Comparison of ENCODE assay signal across 8 cellular contexts in the genomic region with DNA sequence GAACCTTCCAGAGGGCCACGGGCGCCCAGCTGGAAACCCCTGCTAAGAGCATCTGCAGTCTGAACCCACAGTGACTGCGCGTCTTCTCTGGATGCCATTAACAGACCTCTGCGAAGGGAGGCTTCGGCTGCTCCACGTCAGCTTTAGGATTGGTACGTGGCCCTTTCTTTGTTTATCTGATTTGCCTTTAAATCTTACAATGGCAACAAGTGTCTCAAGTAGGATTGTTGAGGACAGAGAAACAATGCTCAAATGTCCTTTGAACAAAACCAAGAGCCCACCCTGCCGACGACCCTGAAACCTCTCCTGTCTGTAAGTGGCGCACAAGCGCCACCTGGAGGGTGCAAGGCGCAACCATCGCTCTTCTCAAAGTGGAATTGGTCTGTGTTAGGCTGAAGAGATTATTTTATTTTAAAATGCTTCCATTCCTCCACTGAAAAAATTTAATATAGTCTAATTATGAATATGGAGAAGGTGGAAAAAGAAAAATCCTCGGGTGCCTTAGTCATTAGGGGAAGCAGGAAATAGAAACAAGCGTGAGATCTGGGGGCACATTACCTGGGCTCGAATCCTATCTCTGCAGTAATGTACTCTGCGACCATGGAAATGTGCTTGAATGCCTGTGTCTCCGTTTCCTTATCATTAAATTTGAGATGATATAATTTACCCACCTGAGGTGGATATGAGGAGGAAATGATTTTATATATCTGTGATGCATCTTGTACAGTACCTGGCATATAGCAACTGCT.
DNase-seq lines count a peak whose midpoint lies in the region; ATAC-seq and TF ChIP-seq lines count a peak whose summit lies in the region.

No MANE protein-coding gene starts in this region.

- WGBS in heart left ventricle, 4 donors: 17 to 24% (median 21%) methylated on average over 19 of the region's 19 CpGs

- H3K4me3 Mint-ChIP-seq in activated naive CD4-positive, alpha-beta T cell treated with anti-CD3 and anti-CD28 coated beads for 36 hours: peak overlapping the region; percentile 45

- H3K27ac Mint-ChIP-seq in activated naive CD4-positive, alpha-beta T cell treated with anti-CD3 and anti-CD28 coated beads for 36 hours: no peak overlapping the region

- intact Hi-C loops in activated naive CD4-positive, alpha-beta T cell treated with anti-CD3 and anti-CD28 coated beads for 36 hours (cut with micrococcal nuclease): loop anchor here (1.0 to 10.0 kb wide), 4 partner anchors 130 to 1365 kb away; a partner anchor contains a TSS
- intact Hi-C loops in heart left ventricle (cut with DNase I) (loop anchor here (2.0 to 10.0 kb wide), 12 partner anchors 128 to 845 kb away; a partner anchor contains a TSS), posterior cingulate gyrus (cut with DNase I) (loop anchor here (1.0 to 5.0 kb wide), 2 partner anchors 130 to 843 kb away; no protein-coding TSS in a partner anchor)

- CTCF ChIA-PET in HEK293 (lab: Yijun Ruan, JAX): interaction anchor here (0.6 to 2.2 kb wide), 17 partner anchors 11 to 1198 kb away, joined by 3 to 11 read pairs (median 4); no protein-coding TSS in a partner anchor
- CTCF ChIA-PET in activated naive CD4-positive, alpha-beta T cell treated with anti-CD3 and anti-CD28 coated beads for 36 hours (lab: Charles Lee): interaction anchor here (0.9 to 1.9 kb wide), 4 partner anchors 10 to 819 kb away, joined by 3 to 6 read pairs (median 4); no protein-coding TSS in a partner anchor

- H3K9me3 Mint-ChIP-seq in activated naive CD4-positive, alpha-beta T cell treated with anti-CD3 and anti-CD28 coated beads for 36 hours: no peaks in the 10 kb centered on the region

- ATAC-seq in heart left ventricle: peak in 3 of 4 donors; percentile 68 to 78 (median 74)
- ATAC-seq in GM21360 (IDR thresholded peaks at IDR 0.05; ENCODE audit: unreplicated experiment): no peak

- TF ChIP-seq CTCF in HEK293 (tag by site-specific recombination; IDR thresholded peaks at IDR 0.05) (peak; percentile 45; the same call in 1 of the 2 replicates), heart left ventricle (IDR thresholded peaks at IDR 0.05) (peak; percentile 80 to 97 (median 92))

- DNase-seq in ELF-1 (ENCODE audit: low read depth, low spot score) (peak; percentile 71), NCI-H510A treated with DMSO at 0.1 percent for 48 hours (lab: John Stamatoyannopoulos, UW) (peak; percentile 59), heart left ventricle (peak; percentile 33 to 65 (median 41)), posterior cingulate gyrus (peak; percentile 16 to 94 (median 53)), 8988T (no peak)
- DNase-seq in activated naive CD4-positive, alpha-beta T cell treated with anti-CD3 and anti-CD28 coated beads for 36 hours: peak; percentile 28

- POLR2A ChIA-PET in HEK293 (lab: Yijun Ruan, JAX): no interaction called here

- H3K9me3 ChIP-seq in HEK293 (ENCODE audit: control insufficient read depth, insufficient read depth, low read depth, low read length) (no peaks in the 10 kb centered on the region), heart left ventricle (no peaks in the 10 kb centered on the region)

- TF ChIP-seq POLR2A in heart left ventricle (IDR thresholded peaks at IDR 0.05): no peak

- peaks cover 6% of the 10 kb centered on the region for H3K4me1 Mint-ChIP-seq in activated naive CD4-positive, alpha-beta T cell treated with anti-CD3 and anti-CD28 coated beads for 36 hours (ENCODE audit: low read depth)

- peaks cover 9% of the 10 kb centered on the region for H3K27me3 Mint-ChIP-seq in activated naive CD4-positive, alpha-beta T cell treated with anti-CD3 and anti-CD28 coated beads for 36 hours (ENCODE audit: low read depth)

- H3K4me1 ChIP-seq in HEK293 (ENCODE audit: control insufficient read depth, insufficient read depth, low read length): no peaks in the 10 kb centered on the region
- H3K4me1 ChIP-seq in heart left ventricle: peaks cover 0 to 41% (median 7%) of the 10 kb centered on the region in 12 donors

- peaks cover 0 to 8% (median 0%) of the 10 kb centered on the region in 9 donors for H3K27me3 ChIP-seq in heart left ventricle

- no peaks in the 10 kb centered on the region for H3K36me3 Mint-ChIP-seq in activated naive CD4-positive, alpha-beta T cell treated with anti-CD3 and anti-CD28 coated beads for 36 hours (ENCODE audit: low read depth)

- H3K27ac ChIP-seq in HEK293 (ENCODE audit: extremely low read depth, low read depth, low read length): no peak overlapping the region
- H3K27ac ChIP-seq in heart left ventricle: peak overlapping the region; percentile 6 to 74 (median 48)

- H3K4me3 ChIP-seq in HEK293 (ENCODE audit: low read depth, low read length): no peak overlapping the region
- peak overlapping the region in 10 of 12 donors; percentile 2 to 52 (median 38) for H3K4me3 ChIP-seq in heart left ventricle

- no peaks in the 10 kb centered on the region for H3K36me3 ChIP-seq in HEK293 (ENCODE audit: control insufficient read depth in 2 of 2, insufficient read depth in 1 of 2, low read length in 2 of 2)
- H3K36me3 ChIP-seq in heart left ventricle: no peaks in the 10 kb centered on the region

TF ChIP-seq in HEK293, 187 proteins besides CTCF, POLR2A, EP300 and RAD21:
- TF ChIP-seq ZFP37 (tag by site-specific recombination; IDR thresholded peaks at IDR 0.05) (no peak), YY2 (tag by site-specific recombination; IDR thresholded peaks at IDR 0.05) (no peak), ZNF585B (tag by site-specific recombination; IDR thresholded peaks at IDR 0.05) (no peak), ZSCAN30 (tag by site-specific recombination; IDR thresholded peaks at IDR 0.05) (no peak), ZNF514 (tag by site-specific recombination; IDR thresholded peaks at IDR 0.05) (no peak), ZNF596 (tag by site-specific recombination; IDR thresholded peaks at IDR 0.05) (no peak), ZNF701 (tag by site-specific recombination; IDR thresholded peaks at IDR 0.05) (no peak), ZNF423 (tag by site-specific recombination; IDR thresholded peaks at IDR 0.05) (no peak), ZNF654 (tag by site-specific recombination; IDR thresholded peaks at IDR 0.05; ENCODE audit: low read depth) (peak; percentile 86), ZNF501 (tag by site-specific recombination; IDR thresholded peaks at IDR 0.05) (no peak), ZNF2 (tag by site-specific recombination; IDR thresholded peaks at IDR 0.05) (peak; percentile 69; the same call in 1 of the 2 replicates)
- TF ChIP-seq, protein P1, sequence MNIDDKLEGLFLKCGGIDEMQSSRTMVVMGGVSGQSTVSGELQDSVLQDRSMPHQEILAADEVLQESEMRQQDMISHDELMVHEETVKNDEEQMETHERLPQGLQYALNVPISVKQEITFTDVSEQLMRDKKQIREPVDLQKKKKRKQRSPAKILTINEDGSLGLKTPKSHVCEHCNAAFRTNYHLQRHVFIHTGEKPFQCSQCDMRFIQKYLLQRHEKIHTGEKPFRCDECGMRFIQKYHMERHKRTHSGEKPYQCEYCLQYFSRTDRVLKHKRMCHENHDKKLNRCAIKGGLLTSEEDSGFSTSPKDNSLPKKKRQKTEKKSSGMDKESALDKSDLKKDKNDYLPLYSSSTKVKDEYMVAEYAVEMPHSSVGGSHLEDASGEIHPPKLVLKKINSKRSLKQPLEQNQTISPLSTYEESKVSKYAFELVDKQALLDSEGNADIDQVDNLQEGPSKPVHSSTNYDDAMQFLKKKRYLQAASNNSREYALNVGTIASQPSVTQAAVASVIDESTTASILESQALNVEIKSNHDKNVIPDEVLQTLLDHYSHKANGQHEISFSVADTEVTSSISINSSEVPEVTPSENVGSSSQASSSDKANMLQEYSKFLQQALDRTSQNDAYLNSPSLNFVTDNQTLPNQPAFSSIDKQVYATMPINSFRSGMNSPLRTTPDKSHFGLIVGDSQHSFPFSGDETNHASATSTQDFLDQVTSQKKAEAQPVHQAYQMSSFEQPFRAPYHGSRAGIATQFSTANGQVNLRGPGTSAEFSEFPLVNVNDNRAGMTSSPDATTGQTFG (tag by site-specific recombination; IDR thresholded peaks at IDR 0.05; ENCODE audit: borderline replicate concordance): no peak
- TF ChIP-seq, protein P2, sequence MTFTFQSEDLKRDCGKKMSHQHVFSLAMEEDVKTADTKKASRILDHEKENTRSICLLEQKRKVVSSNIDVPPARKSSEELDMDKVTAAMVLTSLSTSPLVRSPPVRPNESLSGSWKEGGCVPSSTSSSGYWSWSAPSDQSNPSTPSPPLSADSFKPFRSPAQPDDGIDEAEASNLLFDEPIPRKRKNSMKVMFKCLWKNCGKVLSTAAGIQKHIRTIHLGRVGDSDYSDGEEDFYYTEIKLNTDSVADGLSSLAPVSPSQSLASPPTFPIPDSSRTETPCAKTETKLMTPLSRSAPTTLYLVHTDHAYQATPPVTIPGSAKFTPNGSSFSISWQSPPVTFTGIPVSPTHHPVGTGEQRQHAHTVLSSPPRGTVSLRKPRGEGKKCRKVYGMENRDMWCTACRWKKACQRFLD (tag by site-specific recombination; IDR thresholded peaks at IDR 0.05): no peak
